In the genomic region with DNA sequence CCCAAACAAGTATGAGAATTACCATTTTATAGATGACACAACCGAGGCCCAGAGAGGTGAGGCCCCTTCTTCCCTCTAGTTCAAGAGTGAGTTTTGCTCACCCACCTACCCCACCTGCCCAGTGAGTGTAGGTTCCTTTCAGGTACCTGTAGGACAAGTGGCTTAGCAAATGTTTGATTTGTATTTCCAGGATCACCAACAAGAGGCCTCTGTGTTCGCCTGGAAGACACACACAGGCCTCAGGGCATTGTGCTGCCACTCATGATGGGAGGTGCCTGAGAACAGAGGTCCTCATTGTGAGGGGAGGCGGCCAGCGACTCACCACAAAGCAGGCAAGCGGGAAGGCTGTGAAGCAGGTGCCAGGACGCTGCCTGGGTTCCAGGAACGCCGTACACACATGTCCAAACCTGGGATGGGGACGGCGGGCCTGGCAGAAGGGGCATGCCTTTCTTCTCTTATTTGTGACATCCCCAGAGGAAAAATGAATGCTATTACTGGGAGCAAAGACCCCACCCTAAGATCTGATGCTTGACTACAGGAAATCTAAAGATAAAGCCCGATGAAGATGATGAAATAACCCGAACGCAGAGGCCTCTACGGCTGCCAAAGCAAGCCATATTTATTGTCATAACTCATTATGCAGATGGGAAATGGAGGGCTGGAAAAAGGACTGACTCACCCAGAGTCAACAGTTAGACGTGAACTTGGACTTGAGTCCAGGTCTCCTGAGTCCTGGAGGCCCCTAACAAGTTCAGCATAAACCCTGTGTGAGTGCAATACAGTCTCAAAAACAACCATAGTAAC, we compare ENCODE assay signal across 8 cellular contexts.
DNase-seq lines count a peak whose midpoint lies in the region; ATAC-seq, FAIRE-seq and TF ChIP-seq lines count a peak whose summit lies in the region.

No MANE protein-coding gene starts in this region.

- intact Hi-C loops in prostate gland (cut with DNase I) = no loop called here
- intact Hi-C loops in vagina (cut with DNase I) = no loop called here

- H3K4me1 ChIP-seq in prostate gland (replicated peaks) (peaks cover 15% of the 10 kb centered on the region), vagina (peaks cover 59% of the 10 kb centered on the region)

- 44% methylated on average over 15 of the region's 15 CpGs for WGBS in prostate gland

- H3K36me3 ChIP-seq in prostate gland (no peaks in the 10 kb centered on the region), vagina (no peaks in the 10 kb centered on the region)

- H3K27ac ChIP-seq in prostate gland = peak overlapping the region; percentile 76 to 78
- H3K27ac ChIP-seq in vagina = no peak overlapping the region

- peak; percentile 61 for FAIRE-seq in RCC 7860 (lab: Jason Lieb, UNC)

- no peak for TF ChIP-seq POLR2A in prostate gland (IDR thresholded peaks at IDR 0.05)
- no peak for TF ChIP-seq POLR2A in vagina (IDR thresholded peaks at IDR 0.05)

- TF ChIP-seq CTCF in prostate gland (IDR thresholded peaks at IDR 0.05) = peak in 1 of 4 experiments; percentile 13
- TF ChIP-seq CTCF in vagina (IDR thresholded peaks at IDR 0.05) = no peak

- H3K4me3 ChIP-seq in prostate gland = no peak overlapping the region
- H3K4me3 ChIP-seq in vagina = no peak overlapping the region

- H3K27me3 ChIP-seq in prostate gland (replicated peaks; ENCODE audit: insufficient read depth) (no peaks in the 10 kb centered on the region), vagina (no peaks in the 10 kb centered on the region)

- DNase-seq in HT-29 (ENCODE audit: low spot score) = peak; percentile 72
- DNase-seq in RCC 7860 (ENCODE audit: low spot score) = peak; percentile 67
- DNase-seq in fibroblast of peridontal ligament (ENCODE audit: extremely low read depth) = peak; percentile 98
- DNase-seq in prostate gland (ENCODE audit: low spot score) = peak; percentile 94
- DNase-seq in cortex of kidney (lab: John Stamatoyannopoulos, UW) = no peak
- no peak for DNase-seq in vagina (ENCODE audit: extremely low spot score in 2 of 2)
- no peak for DNase-seq in NAMALWA (ENCODE audit: low spot score)

- H3K9me3 ChIP-seq in prostate gland (no peaks in the 10 kb centered on the region), vagina (no peaks in the 10 kb centered on the region)

- no peak for ATAC-seq in GM21447 (IDR thresholded peaks at IDR 0.05; ENCODE audit: unreplicated experiment)

Comparison
In these comparisons a context has a peak if more than half of its experiments do, and no peak if none do; other contexts are left out.
1. DNase-seq: peak in HT-29 (single experiment), RCC 7860 (single experiment), fibroblast of peridontal ligament (single experiment) and prostate gland (single experiment); none in cortex of kidney (single experiment), vagina (0 of 2) and NAMALWA (single experiment).